Comparison of ENCODE assay signal across 15 cellular contexts in genomic region chr6:48985025-48985424, GRCh38.
DNase-seq lines count a peak whose midpoint lies in the region; TF ChIP-seq lines count a peak whose summit lies in the region.
"Had no signal": no experiment of that assay in that cellular context is flagged by ENCODE, and none has a peak within 500 bp of the region (broad histone marks: within the 10 kb centered on the region; RNA-seq: fewer than 3 reads in every experiment).

No MANE protein-coding gene starts in this region.

- BruUV-seq in MCF 10A (replicated peaks; lab: Mats Ljungman, UMichigan): TSS peak; percentile 67

- intact Hi-C loops in MCF 10A (cut with micrococcal nuclease): no loop called here
- intact Hi-C loops in breast epithelium (cut with DNase I; ENCODE audit: low total_unique reads): no loop called here

- peaks cover 9 to 15% of the 10 kb centered on the region in 2 donors for H3K9me3 ChIP-seq in breast epithelium
- H3K9me3 ChIP-seq: Caco-2 had no signal

- no peak for TF ChIP-seq CTCF in MCF 10A (IDR thresholded peaks at IDR 0.05; ENCODE audit: unreplicated experiment)
- TF ChIP-seq CTCF in breast epithelium (IDR thresholded peaks at IDR 0.05): no peak
- TF ChIP-seq CTCF in WI38 (IDR thresholded peaks at IDR 0.05; ENCODE audit: low read depth, low read length): no peak
- TF ChIP-seq CTCF in fibroblast of mammary gland (conservative IDR thresholded peaks at IDR 0.05; ENCODE audit: control insufficient read depth, insufficient read depth, low read depth, low read length): no peak
- no peak for TF ChIP-seq CTCF in GM13976 (IDR thresholded peaks at IDR 0.05; ENCODE audit: borderline replicate concordance, control extremely low read depth, extremely low read depth, insufficient read depth, missing control alignments)

- DNase-seq in MCF 10A (ENCODE audit: unreplicated experiment) (no peak), breast epithelium (ENCODE audit: low spot score in 2 of 2) (no peak), fibroblast of mammary gland (ENCODE audit: low read depth) (peak; percentile 57), amniotic stem cell (lab: John Stamatoyannopoulos, UW) (no peak), GM13976 (ENCODE audit: low spot score) (no peak), T-helper 1 cell (no peak)
- no peak for DNase-seq in activated CD4-positive, alpha-beta T cell treated with anti-CD3 and anti-CD28 coated beads, Interleukin-2, amount 10 ng/mL, durations not matched to agents 7 days and 5 days
- DNase-seq: 8988T, Caco-2, NCI-H146, NCI-H2107, NCI-H345 had no signal

- H3K4me3 ChIP-seq in breast epithelium (no peak overlapping the region), WI38 (ENCODE audit: low read depth, low read length) (peak overlapping the region; percentile 38; the same call in 1 of the 2 replicates), fibroblast of mammary gland (ENCODE audit: control insufficient read depth, low read depth, low read length) (no peak overlapping the region)
- H3K4me3 ChIP-seq: SK-N-MC had no signal

- H3K4me1 Mint-ChIP-seq in MCF 10A (ENCODE audit: insufficient read depth, unreplicated experiment): no peaks in the 10 kb centered on the region
- H3K4me1 Mint-ChIP-seq in activated CD4-positive, alpha-beta T cell treated with anti-CD3 and anti-CD28 coated beads, Interleukin-2, amount 10 ng/mL, durations not matched to agents 7 days and 5 days: no peaks in the 10 kb centered on the region
- H3K4me1 Mint-ChIP-seq: CD14-positive monocyte had no signal

- no peak overlapping the region for H3K4me3 Mint-ChIP-seq in MCF 10A (ENCODE audit: unreplicated experiment)
- H3K4me3 Mint-ChIP-seq in activated CD4-positive, alpha-beta T cell treated with anti-CD3 and anti-CD28 coated beads, Interleukin-2, amount 10 ng/mL, durations not matched to agents 7 days and 5 days: no peak overlapping the region
- H3K4me3 Mint-ChIP-seq: CD14-positive monocyte had no signal

- in situ Hi-C loops in GM13976 (cut with MboI; ENCODE audit: low sequenced_read_pairs, unreplicated experiment): no loop called here

- H3K27me3 ChIP-seq in breast epithelium: no peaks in the 10 kb centered on the region

- H3K27me3 Mint-ChIP-seq in MCF 10A (ENCODE audit: insufficient read depth, unreplicated experiment): no peaks in the 10 kb centered on the region
- no peaks in the 10 kb centered on the region for H3K27me3 Mint-ChIP-seq in activated CD4-positive, alpha-beta T cell treated with anti-CD3 and anti-CD28 coated beads, Interleukin-2, amount 10 ng/mL, durations not matched to agents 7 days and 5 days

- no peak overlapping the region for H3K27ac Mint-ChIP-seq in MCF 10A (ENCODE audit: low read depth, unreplicated experiment)
- H3K27ac Mint-ChIP-seq in activated CD4-positive, alpha-beta T cell treated with anti-CD3 and anti-CD28 coated beads, Interleukin-2, amount 10 ng/mL, durations not matched to agents 7 days and 5 days: no peak overlapping the region
- H3K27ac Mint-ChIP-seq: CD14-positive monocyte had no signal

- POLR2A ChIA-PET in MCF 10A (lab: Yijun Ruan, JAX): no interaction called here
- POLR2A ChIA-PET in activated CD4-positive, alpha-beta T cell treated with anti-CD3 and anti-CD28 coated beads, Interleukin-2, amount 10 ng/mL, durations not matched to agents 7 days and 5 days (lab: Charles Lee): no interaction called here

- peaks cover 8% of the 10 kb centered on the region for H3K9me3 Mint-ChIP-seq in MCF 10A (ENCODE audit: unreplicated experiment)
- H3K9me3 Mint-ChIP-seq in activated CD4-positive, alpha-beta T cell treated with anti-CD3 and anti-CD28 coated beads, Interleukin-2, amount 10 ng/mL, durations not matched to agents 7 days and 5 days: peaks cover 6% of the 10 kb centered on the region

- no peak overlapping the region for H3K27ac ChIP-seq in breast epithelium
- H3K27ac ChIP-seq: SK-N-MC had no signal

- no peaks in the 10 kb centered on the region for H3K36me3 ChIP-seq in breast epithelium

- no peaks in the 10 kb centered on the region for H3K4me1 ChIP-seq in breast epithelium
- H3K4me1 ChIP-seq: Caco-2 had no signal

- TF ChIP-seq POLR2A in breast epithelium (IDR thresholded peaks at IDR 0.05): no peak

- H3K36me3 Mint-ChIP-seq in MCF 10A (ENCODE audit: insufficient read depth, unreplicated experiment): peaks cover 7% of the 10 kb centered on the region
- no peaks in the 10 kb centered on the region for H3K36me3 Mint-ChIP-seq in activated CD4-positive, alpha-beta T cell treated with anti-CD3 and anti-CD28 coated beads, Interleukin-2, amount 10 ng/mL, durations not matched to agents 7 days and 5 days (ENCODE audit: low read depth)
- H3K36me3 Mint-ChIP-seq: CD14-positive monocyte had no signal

- CTCF ChIA-PET in MCF 10A (lab: Yijun Ruan, JAX): no interaction called here
- CTCF ChIA-PET in activated CD4-positive, alpha-beta T cell treated with anti-CD3 and anti-CD28 coated beads, Interleukin-2, amount 10 ng/mL, durations not matched to agents 7 days and 5 days (lab: Charles Lee): no interaction called here
